In the genomic region with DNA sequence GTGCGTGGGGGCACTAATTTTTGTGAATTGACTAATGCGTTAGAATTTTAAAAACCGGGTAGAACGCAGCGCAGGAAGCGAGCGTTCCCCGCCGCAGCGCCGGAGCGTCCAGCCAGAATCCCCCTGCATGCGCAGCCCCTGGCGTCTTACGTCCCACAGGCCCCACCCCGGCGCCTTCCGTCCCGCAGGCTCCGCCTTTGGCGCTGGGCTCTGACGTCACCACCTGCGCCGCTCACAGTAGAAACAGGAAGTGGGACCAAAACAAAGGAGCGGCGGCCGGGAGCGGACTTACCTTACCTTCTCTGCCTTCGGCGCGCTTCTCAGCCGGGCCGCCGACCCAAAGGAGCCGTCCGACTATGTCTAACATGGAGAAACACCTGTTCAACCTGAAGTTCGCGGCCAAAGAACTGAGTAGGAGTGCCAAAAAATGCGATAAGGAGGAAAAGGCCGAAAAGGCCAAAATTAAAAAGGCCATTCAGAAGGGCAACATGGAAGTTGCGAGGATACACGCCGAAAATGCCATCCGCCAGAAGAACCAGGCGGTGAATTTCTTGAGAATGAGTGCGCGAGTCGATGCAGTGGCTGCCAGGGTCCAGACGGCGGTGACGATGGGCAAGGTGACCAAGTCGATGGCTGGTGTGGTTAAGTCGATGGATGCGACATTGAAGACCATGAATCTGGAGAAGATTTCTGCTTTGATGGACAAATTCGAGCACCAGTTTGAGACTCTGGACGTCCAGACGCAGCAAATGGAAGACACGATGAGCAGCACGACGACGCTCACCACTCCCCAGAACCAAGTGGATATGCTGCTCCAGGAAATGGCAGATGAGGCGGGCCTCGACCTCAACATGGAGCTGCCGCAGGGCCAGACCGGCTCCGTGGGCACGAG, we compare ENCODE assay signal across 7 cellular contexts. TPM values are rescaled to one million over a fixed set of nuclear protein-coding genes. Genes with fewer than 3 reads are reported as not detected.
A peak's percentile ranks its signal among the peaks of the same experiment; 100 is the strongest.
DNase-seq lines count a peak whose midpoint lies in the region; ATAC-seq and TF ChIP-seq lines count a peak whose summit lies in the region.

A gene with protein sequence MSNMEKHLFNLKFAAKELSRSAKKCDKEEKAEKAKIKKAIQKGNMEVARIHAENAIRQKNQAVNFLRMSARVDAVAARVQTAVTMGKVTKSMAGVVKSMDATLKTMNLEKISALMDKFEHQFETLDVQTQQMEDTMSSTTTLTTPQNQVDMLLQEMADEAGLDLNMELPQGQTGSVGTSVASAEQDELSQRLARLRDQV (plus strand): TSS at position 258 of the 892 bp plus-strand sequence. CDS start 99 bp downstream, at position 357.

- H3K4me3 ChIP-seq in astrocyte of the cerebellum (ENCODE audit: low read depth, low read length): peak within 1 kb of the TSS; percentile 90

- ATAC-seq in GM18502 (IDR thresholded peaks at IDR 0.05; ENCODE audit: poor library complexity, unreplicated experiment) (peak; percentile 93), HG02970 (IDR thresholded peaks at IDR 0.05; ENCODE audit: low FRiP score, unreplicated experiment) (peak; percentile 98)

- DNase-seq in NCI-H2029 (lab: John Stamatoyannopoulos, UW) (peak; percentile 91), T-helper 22 cell (ENCODE audit: low read depth) (peak; percentile 93), astrocyte of the cerebellum (ENCODE audit: low read depth) (peak; percentile 97), hepatic stellate cell (ENCODE audit: low spot score) (peak; percentile 88), renal cortical epithelial cell (ENCODE audit: low read depth) (peak; percentile 92)

- no peak for TF ChIP-seq CTCF in astrocyte of the cerebellum (IDR thresholded peaks at IDR 0.05; ENCODE audit: low read depth, low read length, missing control alignments)

- in situ Hi-C loops in astrocyte of the cerebellum (cut with HindIII; ENCODE audit: low sequenced_read_pairs): no loop called here

RNA-seq across cellular contexts. Expression of the gene that starts here (rescaled TPM):
- total RNA-seq in renal cortical epithelial cell: 106 and 118 TPM in 2 replicates

Comparison
In these comparisons a context has a peak if more than half of its experiments do, and no peak if none do; other contexts are left out.
1. Peak in every context shown above with its lines: DNase-seq, ATAC-seq and H3K4me3 ChIP-seq.